8 cellular contexts compared by ENCODE assay signal in the genomic region with DNA sequence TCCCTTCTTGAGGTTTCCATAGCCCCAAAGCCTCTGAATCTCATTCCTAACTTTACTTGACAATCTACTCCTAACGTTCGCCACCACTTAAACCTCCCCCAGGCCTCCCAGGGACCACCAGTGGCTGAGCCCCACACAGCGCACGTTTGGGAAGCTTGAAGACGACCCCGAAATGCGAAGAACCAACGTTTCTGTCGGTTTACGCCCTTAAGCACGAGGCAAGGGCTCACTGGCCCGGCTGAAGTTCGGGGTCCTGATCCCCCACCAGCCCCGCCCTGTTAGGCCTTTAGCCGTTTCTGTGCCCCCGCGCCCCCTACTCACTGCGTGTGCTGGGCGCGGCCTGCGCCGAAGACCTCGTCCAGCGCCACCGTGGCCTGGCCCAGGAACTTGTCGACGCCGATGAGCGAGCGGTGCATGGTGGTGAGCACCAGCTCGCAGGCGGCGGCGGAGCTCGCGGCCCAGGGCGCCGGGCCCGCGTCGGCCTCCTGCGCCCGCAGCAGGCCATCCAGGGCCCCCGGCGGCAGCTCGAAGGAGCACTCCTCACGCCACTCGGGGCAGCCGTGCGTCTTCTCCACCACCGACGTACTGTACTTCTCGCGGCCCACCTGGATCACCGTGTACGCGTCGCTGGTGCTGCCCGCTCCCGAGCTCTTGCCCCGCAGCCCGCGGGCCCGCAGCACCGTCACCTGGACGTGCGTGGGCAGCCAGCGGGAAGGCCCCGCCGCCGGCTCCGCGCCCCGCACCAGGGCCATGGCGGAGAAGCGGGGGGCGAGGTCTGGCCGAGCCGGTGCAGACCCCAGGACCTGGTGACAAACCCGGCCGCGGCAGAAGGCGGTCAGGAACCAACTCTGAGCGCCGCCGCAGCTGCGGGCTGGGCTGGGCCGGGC. TPM values are rescaled to one million over a fixed set of nuclear protein-coding genes. Genes with fewer than 3 reads are reported as not detected.
A peak's percentile ranks its signal among the peaks of the same experiment; 100 is the strongest.
DNase-seq lines count a peak whose midpoint lies in the region; ATAC-seq and TF ChIP-seq lines count a peak whose summit lies in the region.

No MANE protein-coding gene starts in this region.

- H3K27ac Mint-ChIP-seq in activated T-helper 2 cell treated with anti-CD3 and anti-CD28 coated beads, Interferon-gamma antibody, Interleukin-2, Interleukin-4, amounts not matched to agents 10 μg/mL and 5 μg/mL and 100 μg/mL, durations not matched to agents 14 hours and 24 hours and 36 hours = peak overlapping the region; percentile 46
- H3K27ac Mint-ChIP-seq in glutamatergic neuron (ENCODE audit: unreplicated experiment) = peak overlapping the region; percentile 81

- H3K9me3 ChIP-seq in DOHH2 (ENCODE audit: control insufficient read depth, insufficient read depth, low read length) (no peaks in the 10 kb centered on the region), ovary (no peaks in the 10 kb centered on the region)

- H3K9me3 Mint-ChIP-seq in activated T-helper 2 cell treated with anti-CD3 and anti-CD28 coated beads, Interferon-gamma antibody, Interleukin-2, Interleukin-4, amounts not matched to agents 10 μg/mL and 5 μg/mL and 100 μg/mL, durations not matched to agents 14 hours and 24 hours and 36 hours = no peaks in the 10 kb centered on the region
- H3K9me3 Mint-ChIP-seq in glutamatergic neuron (ENCODE audit: unreplicated experiment) = peaks cover 7% of the 10 kb centered on the region

- H3K27ac ChIP-seq in DOHH2 (ENCODE audit: low read depth, low read length) = no peak overlapping the region
- H3K27ac ChIP-seq in ovary = peak overlapping the region; percentile 31 to 69

- no peaks in the 10 kb centered on the region for H4K20me1 ChIP-seq in DOHH2 (ENCODE audit: control insufficient read depth, insufficient read depth, low read depth, low read length)

- H3F3A ChIP-seq in DOHH2 (ENCODE audit: control insufficient read depth, insufficient read depth) = peaks cover 3% of the 10 kb centered on the region; the same call in 1 of the 2 replicates

- peak overlapping the region; percentile 64 for H3K4me3 ChIP-seq in DOHH2 (ENCODE audit: low read length)
- H3K4me3 ChIP-seq in ovary = peak overlapping the region; percentile 71

- no peaks in the 10 kb centered on the region for H3K79me2 ChIP-seq in DOHH2 (ENCODE audit: control insufficient read depth, low read length)

- peak; percentile 14 for ATAC-seq in GM21528 (IDR thresholded peaks at IDR 0.05; ENCODE audit: low FRiP score, unreplicated experiment)

- peaks cover 22% of the 10 kb centered on the region for H3K4me1 Mint-ChIP-seq in activated T-helper 2 cell treated with anti-CD3 and anti-CD28 coated beads, Interferon-gamma antibody, Interleukin-2, Interleukin-4, amounts not matched to agents 10 μg/mL and 5 μg/mL and 100 μg/mL, durations not matched to agents 14 hours and 24 hours and 36 hours (ENCODE audit: low read depth)
- H3K4me1 Mint-ChIP-seq in glutamatergic neuron (ENCODE audit: low read depth, unreplicated experiment) = peaks cover 18% of the 10 kb centered on the region

- no peak for TF ChIP-seq CTCF in DOHH2 (IDR thresholded peaks at IDR 0.05; ENCODE audit: low read depth, low read length, poor library complexity, severe bottlenecking)
- no peak for TF ChIP-seq CTCF in glutamatergic neuron (IDR thresholded peaks at IDR 0.05; ENCODE audit: partially characterized antibody, unreplicated experiment)
- peak in 1 of 3 donors; percentile 11 for TF ChIP-seq CTCF in ovary (IDR thresholded peaks at IDR 0.05)

- TF ChIP-seq POLR2A in ovary (IDR thresholded peaks at IDR 0.05) = peak; percentile 39

- no peaks in the 10 kb centered on the region for H3K36me3 Mint-ChIP-seq in activated T-helper 2 cell treated with anti-CD3 and anti-CD28 coated beads, Interferon-gamma antibody, Interleukin-2, Interleukin-4, amounts not matched to agents 10 μg/mL and 5 μg/mL and 100 μg/mL, durations not matched to agents 14 hours and 24 hours and 36 hours (ENCODE audit: low read depth)
- H3K36me3 Mint-ChIP-seq in glutamatergic neuron (ENCODE audit: unreplicated experiment) = no peaks in the 10 kb centered on the region

- H3K27me3 ChIP-seq in DOHH2 (ENCODE audit: control insufficient read depth, low read length) (peaks cover 63% of the 10 kb centered on the region), ovary (no peaks in the 10 kb centered on the region)

- DNase-seq in LHCN-M2 (ENCODE audit: low read depth) = peak; percentile 34
- DNase-seq in activated T-helper 2 cell treated with anti-CD3 and anti-CD28 coated beads, Interferon-gamma antibody, Interleukin-2, Interleukin-4, amounts not matched to agents 10 μg/mL and 5 μg/mL and 100 μg/mL, durations not matched to agents 14 hours and 24 hours and 36 hours (ENCODE audit: low spot score) = peak; percentile 18
- DNase-seq in glutamatergic neuron = peak; percentile 63
- DNase-seq in ovary = peak in 4 of 5 donors; percentile 31 to 60 (median 42)
- no peak for DNase-seq in NCI-H1694 treated with DMSO at 0.1 percent for 48 hours (lab: John Stamatoyannopoulos, UW)
- no peak for DNase-seq in DMS79 treated with DMSO at 0.1 percent for 48 hours (lab: John Stamatoyannopoulos, UW)

- H3K4me2 ChIP-seq in DOHH2 (ENCODE audit: low read length) = peak overlapping the region; percentile 81

- TF ChIP-seq EP300 in ovary (IDR thresholded peaks at IDR 0.05) = no peak

- peaks cover 20% of the 10 kb centered on the region for H3K27me3 Mint-ChIP-seq in activated T-helper 2 cell treated with anti-CD3 and anti-CD28 coated beads, Interferon-gamma antibody, Interleukin-2, Interleukin-4, amounts not matched to agents 10 μg/mL and 5 μg/mL and 100 μg/mL, durations not matched to agents 14 hours and 24 hours and 36 hours (ENCODE audit: low read depth)
- H3K27me3 Mint-ChIP-seq in glutamatergic neuron (ENCODE audit: unreplicated experiment) = peaks cover 4% of the 10 kb centered on the region

- H3K36me3 ChIP-seq in DOHH2 (ENCODE audit: control insufficient read depth, low read length) (no peaks in the 10 kb centered on the region), ovary (no peaks in the 10 kb centered on the region)

- intact Hi-C loops in activated T-helper 2 cell treated with anti-CD3 and anti-CD28 coated beads, Interferon-gamma antibody, Interleukin-2, Interleukin-4, amounts not matched to agents 10 μg/mL and 5 μg/mL and 100 μg/mL, durations not matched to agents 14 hours and 24 hours and 36 hours (cut with micrococcal nuclease) = loop anchor here (2.0 kb wide), 1 partner anchor 41 kb away; a partner anchor contains a TSS
- intact Hi-C loops in ovary (cut with DNase I) = loop anchor here in 1 of 4 donors (5.0 kb wide), 1 partner anchor 40 kb away; a partner anchor contains a TSS

- H3K9me2 ChIP-seq in DOHH2 (replicated peaks; ENCODE audit: control insufficient read depth, low read length) = no peaks in the 10 kb centered on the region

- 1% methylated on average over 77 to 88 of the region's 88 CpGs for whole genome bisulfite sequencing in ovary, 3 donors

- peak overlapping the region; percentile 83 for H3K4me3 Mint-ChIP-seq in activated T-helper 2 cell treated with anti-CD3 and anti-CD28 coated beads, Interferon-gamma antibody, Interleukin-2, Interleukin-4, amounts not matched to agents 10 μg/mL and 5 μg/mL and 100 μg/mL, durations not matched to agents 14 hours and 24 hours and 36 hours (ENCODE audit: low read depth)
- peak overlapping the region; percentile 91 for H3K4me3 Mint-ChIP-seq in glutamatergic neuron (ENCODE audit: unreplicated experiment)

- H3K4me1 ChIP-seq in DOHH2 (ENCODE audit: control insufficient read depth, low read length) = peaks cover 13% of the 10 kb centered on the region
- peaks cover 12% of the 10 kb centered on the region for H3K4me1 ChIP-seq in ovary (ENCODE audit: insufficient read depth)

RNA-seq across cellular contexts. Expression of a gene that starts 0.5 kb away (rescaled TPM):
- total RNA-seq in LHCN-M2 (2014; rRNA removed) (31.0 and 33.7 TPM in 2 replicates), glutamatergic neuron (ENCODE audit: unreplicated experiment) (13.5 TPM), ovary (10 to 100 TPM; 16.1 to 33.2 (median 25.0) TPM)
- polyA plus RNA-seq in LHCN-M2 (2012) = 51.1 TPM
- total RNA-seq in activated T-helper 2 cell treated with anti-CD3 and anti-CD28 coated beads, Interferon-gamma antibody, Interleukin-2, Interleukin-4, amounts not matched to agents 10 μg/mL and 5 μg/mL and 100 μg/mL, durations not matched to agents 14 hours and 24 hours and 36 hours = 10.7 and 11.7 TPM in 2 replicates
- 10 to 100 TPM; 19.2 to 57.3 TPM for polyA plus RNA-seq in ovary

RNA-seq across cellular contexts. Expression of a gene that starts 40.8 kb away (rescaled TPM):
- 12.9 and 13.0 TPM in 2 replicates for total RNA-seq in LHCN-M2 (2014; rRNA removed)
- polyA plus RNA-seq in LHCN-M2 (2012) = 5.7 TPM
- 18.4 and 18.5 TPM in 2 replicates for total RNA-seq in activated T-helper 2 cell treated with anti-CD3 and anti-CD28 coated beads, Interferon-gamma antibody, Interleukin-2, Interleukin-4, amounts not matched to agents 10 μg/mL and 5 μg/mL and 100 μg/mL, durations not matched to agents 14 hours and 24 hours and 36 hours
- 13.7 TPM for total RNA-seq in glutamatergic neuron (ENCODE audit: unreplicated experiment)
- 10 to 100 TPM in 4 of 7 donors, 1 to 10 TPM in 3; 7.7 to 19.3 (median 11.6) TPM for total RNA-seq in ovary
- polyA plus RNA-seq in ovary = 10 to 100 TPM in 1 of 2 donors, 1 to 10 TPM in 1; 4.3 to 14.1 TPM

Comparison
In these comparisons a context has a peak if more than half of its experiments do, and no peak if none do; other contexts are left out.
1. DNase-seq: peak in LHCN-M2 (single experiment), activated T-helper 2 cell treated with anti-CD3 and anti-CD28 coated beads, Interferon-gamma antibody, Interleukin-2, Interleukin-4, amounts not matched to agents 10 μg/mL and 5 μg/mL and 100 μg/mL, durations not matched to agents 14 hours and 24 hours and 36 hours (single experiment), glutamatergic neuron (single experiment) and ovary (4 of 5); none in NCI-H1694 treated with DMSO at 0.1 percent for 48 hours (single experiment) and DMS79 treated with DMSO at 0.1 percent for 48 hours (single experiment).